ENCODE assay signal across 25 cellular contexts in genomic region chr2:241988146-241988545, GRCh38.
"Had no signal": no experiment of that assay in that cellular context is flagged by ENCODE, and none has a peak within 500 bp of the region (broad histone marks: within the 10 kb centered on the region; RNA-seq: fewer than 3 reads in every experiment).

No MANE protein-coding gene starts in this region.

- H3K27ac ChIP-seq: SJSA1, SK-N-MC had no signal

- H3K9me3 ChIP-seq: MG63, SJSA1 had no signal

- H3K4me3 ChIP-seq: MG63, SJSA1, SK-N-MC had no signal

- H3K36me3 ChIP-seq: MG63, SJSA1 had no signal

- H3K27me3 ChIP-seq: MG63, SJSA1 had no signal

- ATAC-seq: HepG2, Panc1, PC-3, Right ventricle myocardium inferior had no signal

- H3K4me1 ChIP-seq: SJSA1 had no signal

- DNase-seq: IMR-90, Karpas-422, KG1, MG63, NCI-H1092, NCI-H1105 treated with DMSO at 0.1 percent for 48 hours, NCI-H1417 treated with DMSO at 0.1 percent for 48 hours, NCI-H146, NCI-H1694 treated with DMSO at 0.1 percent for 48 hours, NCI-H1930, NCI-H2081, NCI-H2107, NCI-H2227 treated with DMSO at 0.1 percent for 48 hours, NCI-H446, NCI-H510A, NCI-H524 treated with DMSO at 0.1 percent for 48 hours, NCI-H69, NCI-H774, PC-3, SIG-M5 had no signal
